ENCODE assay signal across 1 cellular context in genomic region chr20:32535953-32536823, GRCh38.
TF ChIP-seq lines count a peak whose summit lies in the region.

No MANE protein-coding gene starts in this region.

TF ChIP-seq in HepG2, 621 proteins besides CTCF, POLR2A, EP300 and RAD21 (continued from another document and continues in another):
- TF ChIP-seq ZNF790 (CRISPR knock-in tag; IDR thresholded peaks at IDR 0.05; ENCODE audit: borderline replicate concordance) (no peak), SPEN (CRISPR knock-in tag; IDR thresholded peaks at IDR 0.05; ENCODE audit: low read depth) (peak; percentile 46; the same call in 1 of the 2 replicates), FOXO1 (CRISPR knock-in tag; IDR thresholded peaks at IDR 0.05) (no peak), MYNN (CRISPR knock-in tag; IDR thresholded peaks at IDR 0.05; ENCODE audit: low read depth) (no peak), IRF9 (CRISPR knock-in tag; IDR thresholded peaks at IDR 0.05; ENCODE audit: borderline replicate concordance) (peak; percentile 73; the same call in 1 of the 2 replicates), ZNF33A (CRISPR knock-in tag; IDR thresholded peaks at IDR 0.05; ENCODE audit: borderline replicate concordance) (no peak), ZNF607 (CRISPR knock-in tag; IDR thresholded peaks at IDR 0.05; ENCODE audit: borderline replicate concordance) (peak; percentile 84; the same call in 1 of the 2 replicates), DR1 (CRISPR knock-in tag; IDR thresholded peaks at IDR 0.05) (no peak), HES4 (CRISPR knock-in tag; IDR thresholded peaks at IDR 0.05; ENCODE audit: borderline replicate concordance) (no peak), JUNB (CRISPR knock-in tag; IDR thresholded peaks at IDR 0.05; ENCODE audit: borderline replicate concordance) (no peak), RFXANK (CRISPR knock-in tag; IDR thresholded peaks at IDR 0.05) (no peak), ZNF513 (CRISPR knock-in tag; conservative IDR thresholded peaks at IDR 0.05) (no peak), ZNF12 (CRISPR knock-in tag; IDR thresholded peaks at IDR 0.05) (no peak), ZNF775 (CRISPR knock-in tag; IDR thresholded peaks at IDR 0.05; ENCODE audit: borderline replicate concordance) (no peak), NFIC (IDR thresholded peaks at IDR 0.05; ENCODE audit: low read length) (no peak), CHD4 (IDR thresholded peaks at IDR 0.05; ENCODE audit: borderline replicate concordance, low read length) (0 out of 2 replicates have a peak, but pooled peaks have one; percentile 49), ZNF17 (CRISPR knock-in tag; IDR thresholded peaks at IDR 0.05) (no peak), ARID5B (CRISPR knock-in tag; IDR thresholded peaks at IDR 0.05) (no peak), SKI (IDR thresholded peaks at IDR 0.05; ENCODE audit: partially characterized antibody) (peak; percentile 38), KMT2A (CRISPR knock-in tag; IDR thresholded peaks at IDR 0.05) (no peak), ZNF841 (CRISPR knock-in tag; IDR thresholded peaks at IDR 0.05; ENCODE audit: borderline replicate concordance) (no peak), ZNF263 (CRISPR knock-in tag; IDR thresholded peaks at IDR 0.05) (no peak), NCOA5 (CRISPR knock-in tag; IDR thresholded peaks at IDR 0.05) (no peak), ARID2 (CRISPR knock-in tag; IDR thresholded peaks at IDR 0.05; ENCODE audit: borderline replicate concordance) (no peak), GPBP1L1 (CRISPR knock-in tag; IDR thresholded peaks at IDR 0.05) (no peak), ZNF530 (CRISPR knock-in tag; IDR thresholded peaks at IDR 0.05; ENCODE audit: low read depth) (no peak), MIER3 (CRISPR knock-in tag; IDR thresholded peaks at IDR 0.05; ENCODE audit: borderline replicate concordance) (0 out of 2 replicates have a peak, but pooled peaks have one; percentile 17), ELK4 (CRISPR knock-in tag; IDR thresholded peaks at IDR 0.05; ENCODE audit: borderline replicate concordance) (no peak)
- TF ChIP-seq, protein P1, sequence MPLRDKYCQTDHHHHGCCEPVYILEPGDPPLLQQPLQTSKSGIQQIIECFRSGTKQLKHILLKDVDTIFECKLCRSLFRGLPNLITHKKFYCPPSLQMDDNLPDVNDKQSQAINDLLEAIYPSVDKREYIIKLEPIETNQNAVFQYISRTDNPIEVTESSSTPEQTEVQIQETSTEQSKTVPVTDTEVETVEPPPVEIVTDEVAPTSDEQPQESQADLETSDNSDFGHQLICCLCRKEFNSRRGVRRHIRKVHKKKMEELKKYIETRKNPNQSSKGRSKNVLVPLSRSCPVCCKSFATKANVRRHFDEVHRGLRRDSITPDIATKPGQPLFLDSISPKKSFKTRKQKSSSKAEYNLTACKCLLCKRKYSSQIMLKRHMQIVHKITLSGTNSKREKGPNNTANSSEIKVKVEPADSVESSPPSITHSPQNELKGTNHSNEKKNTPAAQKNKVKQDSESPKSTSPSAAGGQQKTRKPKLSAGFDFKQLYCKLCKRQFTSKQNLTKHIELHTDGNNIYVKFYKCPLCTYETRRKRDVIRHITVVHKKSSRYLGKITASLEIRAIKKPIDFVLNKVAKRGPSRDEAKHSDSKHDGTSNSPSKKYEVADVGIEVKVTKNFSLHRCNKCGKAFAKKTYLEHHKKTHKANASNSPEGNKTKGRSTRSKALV (CRISPR knock-in tag; IDR thresholded peaks at IDR 0.05) = no peak
- TF ChIP-seq, protein P2, sequence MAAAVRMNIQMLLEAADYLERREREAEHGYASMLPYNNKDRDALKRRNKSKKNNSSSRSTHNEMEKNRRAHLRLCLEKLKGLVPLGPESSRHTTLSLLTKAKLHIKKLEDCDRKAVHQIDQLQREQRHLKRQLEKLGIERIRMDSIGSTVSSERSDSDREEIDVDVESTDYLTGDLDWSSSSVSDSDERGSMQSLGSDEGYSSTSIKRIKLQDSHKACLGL (CRISPR knock-in tag; IDR thresholded peaks at IDR 0.05) = no peak
- TF ChIP-seq, protein P3, sequence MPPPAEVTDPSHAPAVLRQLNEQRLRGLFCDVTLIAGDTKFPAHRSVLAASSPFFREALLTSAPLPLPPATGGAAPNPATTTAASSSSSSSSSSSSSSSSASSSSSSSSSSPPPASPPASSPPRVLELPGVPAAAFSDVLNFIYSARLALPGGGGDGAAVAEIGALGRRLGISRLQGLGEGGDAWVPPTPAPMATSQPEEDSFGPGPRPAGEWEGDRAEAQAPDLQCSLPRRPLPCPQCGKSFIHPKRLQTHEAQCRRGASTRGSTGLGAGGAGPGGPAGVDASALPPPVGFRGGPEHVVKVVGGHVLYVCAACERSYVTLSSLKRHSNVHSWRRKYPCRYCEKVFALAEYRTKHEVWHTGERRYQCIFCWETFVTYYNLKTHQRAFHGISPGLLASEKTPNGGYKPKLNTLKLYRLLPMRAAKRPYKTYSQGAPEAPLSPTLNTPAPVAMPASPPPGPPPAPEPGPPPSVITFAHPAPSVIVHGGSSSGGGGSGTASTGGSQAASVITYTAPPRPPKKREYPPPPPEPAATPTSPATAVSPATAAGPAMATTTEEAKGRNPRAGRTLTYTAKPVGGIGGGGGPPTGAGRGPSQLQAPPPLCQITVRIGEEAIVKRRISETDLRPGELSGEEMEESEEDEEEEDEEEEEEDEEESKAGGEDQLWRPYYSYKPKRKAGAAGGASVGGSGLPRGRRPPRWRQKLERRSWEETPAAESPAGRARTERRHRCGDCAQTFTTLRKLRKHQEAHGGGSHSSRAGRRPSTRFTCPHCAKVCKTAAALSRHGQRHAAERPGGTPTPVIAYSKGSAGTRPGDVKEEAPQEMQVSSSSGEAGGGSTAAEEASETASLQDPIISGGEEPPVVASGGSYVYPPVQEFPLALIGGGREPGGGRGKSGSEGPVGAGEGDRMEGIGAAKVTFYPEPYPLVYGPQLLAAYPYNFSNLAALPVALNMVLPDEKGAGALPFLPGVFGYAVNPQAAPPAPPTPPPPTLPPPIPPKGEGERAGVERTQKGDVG (CRISPR knock-in tag; IDR thresholded peaks at IDR 0.05; ENCODE audit: borderline replicate concordance) = peak; percentile 51; the same call in 1 of the 2 replicates
- TF ChIP-seq, protein P4, sequence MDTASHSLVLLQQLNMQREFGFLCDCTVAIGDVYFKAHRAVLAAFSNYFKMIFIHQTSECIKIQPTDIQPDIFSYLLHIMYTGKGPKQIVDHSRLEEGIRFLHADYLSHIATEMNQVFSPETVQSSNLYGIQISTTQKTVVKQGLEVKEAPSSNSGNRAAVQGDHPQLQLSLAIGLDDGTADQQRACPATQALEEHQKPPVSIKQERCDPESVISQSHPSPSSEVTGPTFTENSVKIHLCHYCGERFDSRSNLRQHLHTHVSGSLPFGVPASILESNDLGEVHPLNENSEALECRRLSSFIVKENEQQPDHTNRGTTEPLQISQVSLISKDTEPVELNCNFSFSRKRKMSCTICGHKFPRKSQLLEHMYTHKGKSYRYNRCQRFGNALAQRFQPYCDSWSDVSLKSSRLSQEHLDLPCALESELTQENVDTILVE (CRISPR knock-in tag; IDR thresholded peaks at IDR 0.05) = no peak
- TF ChIP-seq, protein P5, sequence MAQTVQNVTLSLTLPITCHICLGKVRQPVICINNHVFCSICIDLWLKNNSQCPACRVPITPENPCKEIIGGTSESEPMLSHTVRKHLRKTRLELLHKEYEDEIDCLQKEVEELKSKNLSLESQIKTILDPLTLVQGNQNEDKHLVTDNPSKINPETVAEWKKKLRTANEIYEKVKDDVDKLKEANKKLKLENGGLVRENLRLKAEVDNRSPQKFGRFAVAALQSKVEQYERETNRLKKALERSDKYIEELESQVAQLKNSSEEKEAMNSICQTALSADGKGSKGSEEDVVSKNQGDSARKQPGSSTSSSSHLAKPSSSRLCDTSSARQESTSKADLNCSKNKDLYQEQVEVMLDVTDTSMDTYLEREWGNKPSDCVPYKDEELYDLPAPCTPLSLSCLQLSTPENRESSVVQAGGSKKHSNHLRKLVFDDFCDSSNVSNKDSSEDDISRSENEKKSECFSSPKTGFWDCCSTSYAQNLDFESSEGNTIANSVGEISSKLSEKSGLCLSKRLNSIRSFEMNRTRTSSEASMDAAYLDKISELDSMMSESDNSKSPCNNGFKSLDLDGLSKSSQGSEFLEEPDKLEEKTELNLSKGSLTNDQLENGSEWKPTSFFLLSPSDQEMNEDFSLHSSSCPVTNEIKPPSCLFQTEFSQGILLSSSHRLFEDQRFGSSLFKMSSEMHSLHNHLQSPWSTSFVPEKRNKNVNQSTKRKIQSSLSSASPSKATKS (CRISPR knock-in tag; IDR thresholded peaks at IDR 0.05) = no peak
- TF ChIP-seq, protein P6, sequence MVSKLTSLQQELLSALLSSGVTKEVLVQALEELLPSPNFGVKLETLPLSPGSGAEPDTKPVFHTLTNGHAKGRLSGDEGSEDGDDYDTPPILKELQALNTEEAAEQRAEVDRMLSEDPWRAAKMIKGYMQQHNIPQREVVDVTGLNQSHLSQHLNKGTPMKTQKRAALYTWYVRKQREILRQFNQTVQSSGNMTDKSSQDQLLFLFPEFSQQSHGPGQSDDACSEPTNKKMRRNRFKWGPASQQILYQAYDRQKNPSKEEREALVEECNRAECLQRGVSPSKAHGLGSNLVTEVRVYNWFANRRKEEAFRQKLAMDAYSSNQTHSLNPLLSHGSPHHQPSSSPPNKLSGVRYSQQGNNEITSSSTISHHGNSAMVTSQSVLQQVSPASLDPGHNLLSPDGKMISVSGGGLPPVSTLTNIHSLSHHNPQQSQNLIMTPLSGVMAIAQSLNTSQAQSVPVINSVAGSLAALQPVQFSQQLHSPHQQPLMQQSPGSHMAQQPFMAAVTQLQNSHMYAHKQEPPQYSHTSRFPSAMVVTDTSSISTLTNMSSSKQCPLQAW (CRISPR knock-in tag; IDR thresholded peaks at IDR 0.05) = peak; percentile 71
